32 cellular contexts compared by ENCODE assay signal in genomic region chr21:36889401-36889800, GRCh38.
DNase-seq lines count a peak whose midpoint lies in the region; ATAC-seq and TF ChIP-seq lines count a peak whose summit lies in the region.
"Had no signal": no experiment of that assay in that cellular context is flagged by ENCODE, and none has a peak within 500 bp of the region (broad histone marks: within the 10 kb centered on the region; RNA-seq: fewer than 3 reads in every experiment).

No MANE protein-coding gene starts in this region.

- no peak overlapping the region for H4K8ac ChIP-seq in IMR-90 (ENCODE audit: low read depth in 2 of 2, low read length in 2 of 2)

- H3K79me1 ChIP-seq in IMR-90 (ENCODE audit: low read depth in 1 of 2, low read length in 2 of 2), result peaks cover 0 to 9% of the 10 kb centered on the region in 2 experiments; a peak in 2 of 4 replicates

- no peak for ATAC-seq in IMR-90 (ENCODE audit: low read depth)
- peak; percentile 84 for ATAC-seq in left ventricle myocardium superior
- ATAC-seq in HG02870 (IDR thresholded peaks at IDR 0.05; ENCODE audit: unreplicated experiment), result no peak
- no peak for ATAC-seq in activated CD8-positive, alpha-beta memory T cell treated with anti-CD3 and anti-CD28 coated beads, Interleukin-2, amount 10 ng/mL, durations not matched to agents 7 days and 5 days
- ATAC-seq in GM18873 (IDR thresholded peaks at IDR 0.05; ENCODE audit: low FRiP score, unreplicated experiment), result no peak
- ATAC-seq: foreskin keratinocyte; natural killer cell; pancreas; right lobe of liver; stimulated activated effector memory CD8-positive, alpha-beta T cell treated with anti-CD3 and anti-CD28 coated beads, Interleukin-12 subunit alpha, Interleukin-12 subunit beta, amount 100 ng/mL, for 72 hours; T-cell had no signal

- no CpG with 5 or more reads among the region's 2 CpGs for WGBS in IMR-90 (ENCODE audit: extremely low coverage in 2 of 2, insufficient read length in 1 of 2), 2 experiments

- no peak for TF ChIP-seq RAD21 in IMR-90 (IDR thresholded peaks at IDR 0.05; ENCODE audit: low read length)

- no peaks in the 10 kb centered on the region for H3K9me3 ChIP-seq in IMR-90 (ENCODE audit: control insufficient read depth, insufficient read depth, low read length)
- H3K9me3 ChIP-seq in parathyroid adenoma (ENCODE audit: control insufficient read depth, low read length), result no peaks in the 10 kb centered on the region
- H3K9me3 ChIP-seq: HAP-1, pancreas, Peyer's patch, right lobe of liver had no signal

- no peak overlapping the region for H3K4me2 ChIP-seq in IMR-90 (ENCODE audit: low read depth, low read length)
- no peak overlapping the region for H3K4me2 ChIP-seq in parathyroid adenoma (ENCODE audit: low read length)

- no peaks in the 10 kb centered on the region for H3K9me3 Mint-ChIP-seq in immature natural killer cell
- H3K9me3 Mint-ChIP-seq in activated CD8-positive, alpha-beta memory T cell treated with anti-CD3 and anti-CD28 coated beads, Interleukin-2, amount 10 ng/mL, durations not matched to agents 7 days and 5 days (ENCODE audit: low read depth), result no peaks in the 10 kb centered on the region
- H3K9me3 Mint-ChIP-seq: natural killer cell; stimulated activated effector memory CD8-positive, alpha-beta T cell treated with anti-CD3 and anti-CD28 coated beads, Interleukin-12 subunit alpha, Interleukin-12 subunit beta, amount 100 ng/mL, for 72 hours; type B pancreatic cell had no signal

- no peaks in the 10 kb centered on the region for H4K20me1 ChIP-seq in IMR-90 (ENCODE audit: insufficient read depth, low read length)

- H2BK15ac ChIP-seq in IMR-90 (ENCODE audit: low read depth, low read length), result no peak overlapping the region

- H2BK5ac ChIP-seq in IMR-90 (ENCODE audit: low read depth, low read length, poor library complexity, severe bottlenecking), result no peak overlapping the region

- H4K91ac ChIP-seq in IMR-90 (ENCODE audit: insufficient read depth, low read depth, low read length), result no peak overlapping the region

- TF ChIP-seq CTCF in IMR-90 (conservative IDR thresholded peaks at IDR 0.05; ENCODE audit: low read depth, low read length) (no peak), cardiac fibroblast (IDR thresholded peaks at IDR 0.05; ENCODE audit: low read depth, low read length) (no peak), parathyroid adenoma (IDR thresholded peaks at IDR 0.05) (no peak)

- 0 out of 2 replicates have a peak overlapping the region, but pooled peaks have one; percentile 19 for H3K14ac ChIP-seq in IMR-90 (replicated peaks; ENCODE audit: low read depth, low read length)

- CTCF ChIA-PET in IMR-90 (lab: Yijun Ruan, JAX), result no interaction called here
- CTCF ChIA-PET in activated CD8-positive, alpha-beta memory T cell treated with anti-CD3 and anti-CD28 coated beads, Interleukin-2, amount 10 ng/mL, durations not matched to agents 7 days and 5 days (lab: Charles Lee), result no interaction called here

- H3K23ac ChIP-seq in IMR-90 (ENCODE audit: low read depth, low read length), result no peak overlapping the region

- in situ Hi-C loops in IMR-90 (cut with MboI; ENCODE audit: low sequenced_read_pairs), result no loop called here

- peaks cover 6% of the 10 kb centered on the region; the same call in 1 of the 2 replicates for H3K36me3 ChIP-seq in IMR-90 (ENCODE audit: control insufficient read depth, insufficient read depth, low read length)
- H3K36me3 ChIP-seq in parathyroid adenoma (ENCODE audit: control insufficient read depth, insufficient read depth, low read length), result no peaks in the 10 kb centered on the region
- H3K36me3 ChIP-seq: HAP-1, pancreas, right lobe of liver had no signal

- H3K27me3 ChIP-seq in IMR-90 (ENCODE audit: control insufficient read depth, insufficient read depth, low read length) (no peaks in the 10 kb centered on the region), parathyroid adenoma (ENCODE audit: control insufficient read depth, insufficient read depth, low read length) (no peaks in the 10 kb centered on the region)
- H3K27me3 ChIP-seq: foreskin keratinocyte, pancreas, Peyer's patch, right lobe of liver had no signal

- H3K9me1 ChIP-seq in IMR-90 (ENCODE audit: insufficient read depth, low read length), result 0 out of 2 replicates have a peak, but pooled peaks cover 3% of the 10 kb centered on the region

- no peak overlapping the region for H3K27ac ChIP-seq in IMR-90 (ENCODE audit: insufficient read depth, low read length)
- peak overlapping the region; percentile 39 for H3K27ac ChIP-seq in parathyroid adenoma
- H3K27ac ChIP-seq: foreskin keratinocyte, pancreas, Peyer's patch, right lobe of liver had no signal

- no TSS peak for BruUV-seq in IMR-90 (replicated peaks; lab: Mats Ljungman, UMichigan)

- TF ChIP-seq POLR2A in IMR-90 (IDR thresholded peaks at IDR 0.05; ENCODE audit: low read depth, low read length), result no peak

- POLR2A ChIA-PET in IMR-90 (lab: Charles Lee; ENCODE audit: unreplicated experiment), result no interaction called here

- intact Hi-C loops in IMR-90 (cut with micrococcal nuclease), result no loop called here
- intact Hi-C loops in left ventricle myocardium superior (cut with micrococcal nuclease), result no loop called here

- no peak overlapping the region for H2AFZ ChIP-seq in IMR-90 (replicated peaks; ENCODE audit: low read length, poor library complexity)
- no peak overlapping the region for H2AFZ ChIP-seq in parathyroid adenoma

- no peak overlapping the region for H2BK20ac ChIP-seq in IMR-90 (ENCODE audit: low read depth, low read length)

- no peak overlapping the region for H2AK5ac ChIP-seq in IMR-90 (ENCODE audit: low read depth, low read length)

- peaks cover 0 to 16% of the 10 kb centered on the region in 2 donors for H3K4me1 Mint-ChIP-seq in immature natural killer cell
- no peaks in the 10 kb centered on the region for H3K4me1 Mint-ChIP-seq in activated CD8-positive, alpha-beta memory T cell treated with anti-CD3 and anti-CD28 coated beads, Interleukin-2, amount 10 ng/mL, durations not matched to agents 7 days and 5 days
- H3K4me1 Mint-ChIP-seq: activated naive CD8-positive, alpha-beta T cell treated with anti-CD3 and anti-CD28 coated beads, Interleukin-2, amount 10 ng/mL, durations not matched to agents 7 days and 5 days; CD14-positive monocyte; IgD-negative memory B cell; T-cell had no signal

- H3K4me3 Mint-ChIP-seq in immature natural killer cell, result no peak overlapping the region
- H3K4me3 Mint-ChIP-seq in activated CD8-positive, alpha-beta memory T cell treated with anti-CD3 and anti-CD28 coated beads, Interleukin-2, amount 10 ng/mL, durations not matched to agents 7 days and 5 days, result no peak overlapping the region
- H3K4me3 Mint-ChIP-seq: activated naive CD8-positive, alpha-beta T cell treated with anti-CD3 and anti-CD28 coated beads, Interleukin-2, amount 10 ng/mL, durations not matched to agents 7 days and 5 days; CD14-positive monocyte; IgD-negative memory B cell; natural killer cell; stimulated activated effector memory CD8-positive, alpha-beta T cell treated with anti-CD3 and anti-CD28 coated beads, Interleukin-12 subunit alpha, Interleukin-12 subunit beta, amount 100 ng/mL, for 72 hours; T-cell; type B pancreatic cell had no signal

- H3K9ac ChIP-seq in IMR-90 (ENCODE audit: low read depth, low read length) (no peak overlapping the region), parathyroid adenoma (no peak overlapping the region)

- dilution Hi-C loops in IMR-90 (cut with HindIII; ENCODE audit: low sequenced_read_pairs, unreplicated experiment), result no loop called here

- H3K36me3 Mint-ChIP-seq in immature natural killer cell, result peaks cover 18 to 37% (median 20%) of the 10 kb centered on the region in 3 donors
- peaks cover 18% of the 10 kb centered on the region for H3K36me3 Mint-ChIP-seq in activated CD8-positive, alpha-beta memory T cell treated with anti-CD3 and anti-CD28 coated beads, Interleukin-2, amount 10 ng/mL, durations not matched to agents 7 days and 5 days

- H3K79me2 ChIP-seq in parathyroid adenoma, result no peaks in the 10 kb centered on the region

- H3K4me1 ChIP-seq in IMR-90 (ENCODE audit: control insufficient read depth, insufficient read depth, low read length) (no peaks in the 10 kb centered on the region; the same call in 1 of the 2 replicates), parathyroid adenoma (no peaks in the 10 kb centered on the region)
- H3K4me1 ChIP-seq: foreskin keratinocyte, HAP-1, Peyer's patch, right lobe of liver had no signal

- no peak overlapping the region for H3K4ac ChIP-seq in IMR-90 (ENCODE audit: low read depth, low read length)

- no peak overlapping the region for H2AK9ac ChIP-seq in IMR-90 (replicated peaks; ENCODE audit: low read depth, low read length, poor library complexity)

- H3K56ac ChIP-seq in IMR-90 (ENCODE audit: extremely low read depth, insufficient read depth, low read length), result no peak overlapping the region

- no peak overlapping the region for H3K18ac ChIP-seq in IMR-90 (ENCODE audit: low read depth, low read length)

- no peak overlapping the region for H2BK120ac ChIP-seq in IMR-90 (ENCODE audit: low read depth, low read length)

- no peak overlapping the region for H4K5ac ChIP-seq in IMR-90 (ENCODE audit: low read depth, low read length)

- H3K4me3 ChIP-seq in IMR-90 (ENCODE audit: insufficient read depth, low read depth, low read length) (no peak overlapping the region), cardiac fibroblast (replicated peaks in 1 of 2; ENCODE audit: low read depth in 2 of 2, low read length in 2 of 2) (no peak overlapping the region), parathyroid adenoma (ENCODE audit: low read depth, low read length) (no peak overlapping the region)
- H3K4me3 ChIP-seq: HAP-1, pancreas, Peyer's patch, right lobe of liver had no signal

- DNase-seq in IMR-90 (no peak), cardiac fibroblast (ENCODE audit: low read depth in 2 of 2) (peak; percentile 32 to 74), left ventricle myocardium superior (no peak), immature natural killer cell (no peak)
- no peak for DNase-seq in activated CD8-positive, alpha-beta memory T cell treated with anti-CD3 and anti-CD28 coated beads, Interleukin-2, amount 10 ng/mL, durations not matched to agents 7 days and 5 days
- DNase-seq: activated CD4-positive, alpha-beta T cell treated with anti-CD3 and anti-CD28 coated beads for 1 hour; activated effector memory CD4-positive, alpha-beta T cell treated with Interleukin-2 at 50 U/mL for 16 hours; activated naive CD8-positive, alpha-beta T cell treated with anti-CD3 and anti-CD28 coated beads, Interleukin-2, amount 10 ng/mL, durations not matched to agents 7 days and 5 days; cerebellar nuclear complex; DND-41; effector CD4-positive, alpha-beta T cell; foreskin keratinocyte; hippocampal formation; natural killer cell; NCI-H1105; NCI-H187 treated with DMSO at 0.1 percent for 48 hours; NCI-H526; pancreas; Peyer's patch; right lobe of liver; stimulated activated CD4-positive, alpha-beta T cell treated with anti-CD3 and anti-CD28 coated beads, Interleukin-12 subunit alpha, Interleukin-12 subunit beta, amount 100 ng/mL, for 4 hours; stimulated activated CD4-positive, alpha-beta T cell treated with anti-CD3 and anti-CD28 coated beads, Interleukin-4, amount 100 ng/mL, for 24 hours; substantia nigra; T-cell had no signal

- no peak overlapping the region for H3K27ac Mint-ChIP-seq in immature natural killer cell
- no peak overlapping the region for H3K27ac Mint-ChIP-seq in activated CD8-positive, alpha-beta memory T cell treated with anti-CD3 and anti-CD28 coated beads, Interleukin-2, amount 10 ng/mL, durations not matched to agents 7 days and 5 days
- H3K27ac Mint-ChIP-seq: activated naive CD8-positive, alpha-beta T cell treated with anti-CD3 and anti-CD28 coated beads, Interleukin-2, amount 10 ng/mL, durations not matched to agents 7 days and 5 days; CD14-positive monocyte; natural killer cell; T-cell; type B pancreatic cell had no signal

- H3K27me3 Mint-ChIP-seq in immature natural killer cell (ENCODE audit: low read depth in 3 of 3), result no peaks in the 10 kb centered on the region
- no peaks in the 10 kb centered on the region for H3K27me3 Mint-ChIP-seq in activated CD8-positive, alpha-beta memory T cell treated with anti-CD3 and anti-CD28 coated beads, Interleukin-2, amount 10 ng/mL, durations not matched to agents 7 days and 5 days
- H3K27me3 Mint-ChIP-seq: activated naive CD8-positive, alpha-beta T cell treated with anti-CD3 and anti-CD28 coated beads, Interleukin-2, amount 10 ng/mL, durations not matched to agents 7 days and 5 days; IgD-negative memory B cell; T-cell; type B pancreatic cell had no signal

Comparison
In these comparisons a context has a peak if more than half of its experiments do, and no peak if none do; other contexts are left out.
1. DNase-seq: peak in cardiac fibroblast (2 of 2); none in IMR-90 (single experiment), left ventricle myocardium superior (single experiment), immature natural killer cell (0 of 3) and activated CD8-positive, alpha-beta memory T cell treated with anti-CD3 and anti-CD28 coated beads, Interleukin-2, amount 10 ng/mL, durations not matched to agents 7 days and 5 days (single experiment).